14 cellular contexts compared by ENCODE assay signal in genomic region chr16:69378760-69379159, GRCh38. TPM values are rescaled to one million over a fixed set of nuclear protein-coding genes. Genes with fewer than 3 reads are reported as not detected.
A peak's percentile ranks its signal among the peaks of the same experiment; 100 is the strongest.
DNase-seq lines count a peak whose midpoint lies in the region; ATAC-seq and TF ChIP-seq lines count a peak whose summit lies in the region.
"Had no signal": no experiment of that assay in that cellular context is flagged by ENCODE, and none has a peak within 500 bp of the region (broad histone marks: within the 10 kb centered on the region; RNA-seq: fewer than 3 reads in every experiment).

No MANE protein-coding gene starts in this region.

- no peaks in the 10 kb centered on the region for H3K27me3 Mint-ChIP-seq in activated naive CD4-positive, alpha-beta T cell treated with anti-CD3 and anti-CD28 coated beads for 36 hours (ENCODE audit: low read depth)
- H3K27me3 Mint-ChIP-seq in activated naive CD4-positive, alpha-beta T cell treated with anti-CD3 and anti-CD28 coated beads, Interleukin-2, amount 10 ng/mL, durations not matched to agents 7 days and 5 days: no peaks in the 10 kb centered on the region
- no peaks in the 10 kb centered on the region for H3K27me3 Mint-ChIP-seq in activated naive CD8-positive, alpha-beta T cell treated with anti-CD3 and anti-CD28 coated beads, Interleukin-2, amount 50 U/mL, for 24 hours
- H3K27me3 Mint-ChIP-seq in nephron progenitor cell (ENCODE audit: low read depth, poor library complexity): no peaks in the 10 kb centered on the region
- H3K27me3 Mint-ChIP-seq: CD8-positive, alpha-beta memory T cell had no signal

- peak overlapping the region; percentile 80 for H3K27ac Mint-ChIP-seq in activated naive CD4-positive, alpha-beta T cell treated with anti-CD3 and anti-CD28 coated beads for 36 hours
- H3K27ac Mint-ChIP-seq in activated naive CD4-positive, alpha-beta T cell treated with anti-CD3 and anti-CD28 coated beads, Interleukin-2, amount 10 ng/mL, durations not matched to agents 7 days and 5 days: no peak overlapping the region
- peak overlapping the region; percentile 27 for H3K27ac Mint-ChIP-seq in activated naive CD8-positive, alpha-beta T cell treated with anti-CD3 and anti-CD28 coated beads, Interleukin-2, amount 50 U/mL, for 24 hours
- H3K27ac Mint-ChIP-seq in nephron progenitor cell: peak overlapping the region; percentile 16
- H3K27ac Mint-ChIP-seq: nephron had no signal

- TF ChIP-seq CTCF in nephron progenitor cell (IDR thresholded peaks at IDR 0.05): no peak
- TF ChIP-seq CTCF in left lung (IDR thresholded peaks at IDR 0.05): no peak

- H3K4me1 ChIP-seq in left lung: peaks cover 5 to 31% of the 10 kb centered on the region in 2 donors
- H3K4me1 ChIP-seq in SJCRH30: no peaks in the 10 kb centered on the region

- H3K4me3 Mint-ChIP-seq in activated naive CD4-positive, alpha-beta T cell treated with anti-CD3 and anti-CD28 coated beads for 36 hours: no peak overlapping the region
- H3K4me3 Mint-ChIP-seq in activated naive CD4-positive, alpha-beta T cell treated with anti-CD3 and anti-CD28 coated beads, Interleukin-2, amount 10 ng/mL, durations not matched to agents 7 days and 5 days: no peak overlapping the region
- no peak overlapping the region for H3K4me3 Mint-ChIP-seq in activated naive CD8-positive, alpha-beta T cell treated with anti-CD3 and anti-CD28 coated beads, Interleukin-2, amount 50 U/mL, for 24 hours
- H3K4me3 Mint-ChIP-seq in nephron progenitor cell: no peak overlapping the region
- H3K4me3 Mint-ChIP-seq: CD8-positive, alpha-beta memory T cell; nephron had no signal

- H3K27ac ChIP-seq in left lung: peak overlapping the region in 1 of 2 donors; percentile 14
- H3K27ac ChIP-seq in SJCRH30: no peak overlapping the region

- H3K4me1 Mint-ChIP-seq in activated naive CD4-positive, alpha-beta T cell treated with anti-CD3 and anti-CD28 coated beads for 36 hours (ENCODE audit: low read depth): peaks cover 49% of the 10 kb centered on the region
- peaks cover 17% of the 10 kb centered on the region for H3K4me1 Mint-ChIP-seq in activated naive CD4-positive, alpha-beta T cell treated with anti-CD3 and anti-CD28 coated beads, Interleukin-2, amount 10 ng/mL, durations not matched to agents 7 days and 5 days
- peaks cover 38% of the 10 kb centered on the region for H3K4me1 Mint-ChIP-seq in activated naive CD8-positive, alpha-beta T cell treated with anti-CD3 and anti-CD28 coated beads, Interleukin-2, amount 50 U/mL, for 24 hours
- peaks cover 3% of the 10 kb centered on the region for H3K4me1 Mint-ChIP-seq in nephron progenitor cell

- intact Hi-C loops in activated naive CD4-positive, alpha-beta T cell treated with anti-CD3 and anti-CD28 coated beads for 36 hours (cut with micrococcal nuclease): no loop called here
- intact Hi-C loops in left lung (cut with DNase I): no loop called here

- H3K27me3 ChIP-seq in left lung (no peaks in the 10 kb centered on the region), SJCRH30 (no peaks in the 10 kb centered on the region)

- peaks cover 0 to 63% of the 10 kb centered on the region in 2 donors for H3K36me3 ChIP-seq in left lung
- H3K36me3 ChIP-seq in SJCRH30: peaks cover 34% of the 10 kb centered on the region

- H3K9me3 ChIP-seq in left lung (no peaks in the 10 kb centered on the region), SJCRH30 (replicated peaks) (no peaks in the 10 kb centered on the region)

- no peak for DNase-seq in activated naive CD4-positive, alpha-beta T cell treated with anti-CD3 and anti-CD28 coated beads for 36 hours
- DNase-seq in activated naive CD4-positive, alpha-beta T cell treated with anti-CD3 and anti-CD28 coated beads, Interleukin-2, amount 10 ng/mL, durations not matched to agents 7 days and 5 days: no peak
- no peak for DNase-seq in activated naive CD8-positive, alpha-beta T cell treated with anti-CD3 and anti-CD28 coated beads, Interleukin-2, amount 50 U/mL, for 24 hours
- DNase-seq in nephron progenitor cell (no peak), left lung (no peak), SJCRH30 (no peak)
- DNase-seq: aorta; CD8-positive, alpha-beta memory T cell; DMS79; NCI-H69 had no signal

- H3K4me3 ChIP-seq in left lung (no peak overlapping the region), SJCRH30 (no peak overlapping the region)

- peaks cover 47% of the 10 kb centered on the region for H3K36me3 Mint-ChIP-seq in activated naive CD4-positive, alpha-beta T cell treated with anti-CD3 and anti-CD28 coated beads for 36 hours (ENCODE audit: low read depth)
- H3K36me3 Mint-ChIP-seq in activated naive CD4-positive, alpha-beta T cell treated with anti-CD3 and anti-CD28 coated beads, Interleukin-2, amount 10 ng/mL, durations not matched to agents 7 days and 5 days: peaks cover 48% of the 10 kb centered on the region
- H3K36me3 Mint-ChIP-seq in activated naive CD8-positive, alpha-beta T cell treated with anti-CD3 and anti-CD28 coated beads, Interleukin-2, amount 50 U/mL, for 24 hours (ENCODE audit: low read depth): peaks cover 51% of the 10 kb centered on the region
- H3K36me3 Mint-ChIP-seq in nephron progenitor cell (ENCODE audit: low read depth): peaks cover 81% of the 10 kb centered on the region

- no peaks in the 10 kb centered on the region for H3K9me3 Mint-ChIP-seq in activated naive CD4-positive, alpha-beta T cell treated with anti-CD3 and anti-CD28 coated beads for 36 hours
- no peaks in the 10 kb centered on the region for H3K9me3 Mint-ChIP-seq in activated naive CD4-positive, alpha-beta T cell treated with anti-CD3 and anti-CD28 coated beads, Interleukin-2, amount 10 ng/mL, durations not matched to agents 7 days and 5 days
- H3K9me3 Mint-ChIP-seq in activated naive CD8-positive, alpha-beta T cell treated with anti-CD3 and anti-CD28 coated beads, Interleukin-2, amount 50 U/mL, for 24 hours: no peaks in the 10 kb centered on the region
- no peaks in the 10 kb centered on the region for H3K9me3 Mint-ChIP-seq in nephron progenitor cell
- H3K9me3 Mint-ChIP-seq: CD8-positive, alpha-beta memory T cell; nephron had no signal

- CTCF ChIA-PET in activated naive CD4-positive, alpha-beta T cell treated with anti-CD3 and anti-CD28 coated beads for 36 hours (lab: Charles Lee): interaction anchor here (0.5 to 2.0 kb wide), 5 partner anchors 15 to 269 kb away, joined by 3 to 5 read pairs (median 3); partner anchors contain the start of genes COG8 and NIP7
- CTCF ChIA-PET in activated naive CD4-positive, alpha-beta T cell treated with anti-CD3 and anti-CD28 coated beads, Interleukin-2, amount 10 ng/mL, durations not matched to agents 7 days and 5 days (lab: Charles Lee): no interaction called here

- no peak for ATAC-seq in activated naive CD8-positive, alpha-beta T cell treated with anti-CD3 and anti-CD28 coated beads, Interleukin-2, amount 50 U/mL, for 24 hours
- ATAC-seq in left lung: no peak
- ATAC-seq: Right ventricle myocardium inferior had no signal

RNA-seq across cellular contexts. Expression of gene TERF2, which starts 7.0 kb away (rescaled TPM):
- total RNA-seq in activated naive CD4-positive, alpha-beta T cell treated with anti-CD3 and anti-CD28 coated beads for 36 hours: 10 to 100 TPM; 38.6 to 40.1 TPM
- 10 to 100 TPM; 24.1 to 26.5 TPM for total RNA-seq in left lung
- 11.2 and 14.4 TPM in 2 replicates for total RNA-seq in SJCRH30 (2014; rRNA removed; shearing (Covaris generic))

RNA-seq across cellular contexts. Expression of gene TMED6, which starts 27.2 kb away (rescaled TPM):
- under 1 TPM; 0.86 to 0.88 TPM for total RNA-seq in activated naive CD4-positive, alpha-beta T cell treated with anti-CD3 and anti-CD28 coated beads for 36 hours
- total RNA-seq in left lung: 1 to 10 TPM; 1.2 to 4.2 TPM
- total RNA-seq in SJCRH30 (2014; rRNA removed; shearing (Covaris generic)): not detected in 2 replicates
- total RNA-seq: cerebellum, fibroblast of villous mesenchyme, Right ventricle myocardium inferior had no signal

RNA-seq across cellular contexts. Expression of gene NIP7, which starts 39.2 kb away (rescaled TPM):
- total RNA-seq in activated naive CD4-positive, alpha-beta T cell treated with anti-CD3 and anti-CD28 coated beads for 36 hours: 10 to 100 TPM; 35.3 to 36.8 TPM
- 10 to 100 TPM; 17.4 to 25.8 TPM for total RNA-seq in left lung
- 29.7 and 31.8 TPM in 2 replicates for total RNA-seq in SJCRH30 (2014; rRNA removed; shearing (Covaris generic))

RNA-seq across cellular contexts. Expression of gene COG8, which starts 39.4 kb away (rescaled TPM):
- total RNA-seq in activated naive CD4-positive, alpha-beta T cell treated with anti-CD3 and anti-CD28 coated beads for 36 hours: 10 to 100 TPM; 21.0 to 22.6 TPM
- total RNA-seq in left lung: 10 to 100 TPM; 29.9 to 34.3 TPM
- total RNA-seq in SJCRH30 (2014; rRNA removed; shearing (Covaris generic)): 31.5 and 31.8 TPM in 2 replicates

RNA-seq across cellular contexts. Expression of gene CYB5B, which starts 45.7 kb away (rescaled TPM):
- 100 to 1,000 TPM; 160 to 172 TPM for total RNA-seq in activated naive CD4-positive, alpha-beta T cell treated with anti-CD3 and anti-CD28 coated beads for 36 hours
- total RNA-seq in left lung: 100 to 1,000 TPM; 102 to 117 TPM
- 99.5 and 110 TPM in 2 replicates for total RNA-seq in SJCRH30 (2014; rRNA removed; shearing (Covaris generic))
